ENCODE assay signal across 8 cellular contexts in the genomic region with DNA sequence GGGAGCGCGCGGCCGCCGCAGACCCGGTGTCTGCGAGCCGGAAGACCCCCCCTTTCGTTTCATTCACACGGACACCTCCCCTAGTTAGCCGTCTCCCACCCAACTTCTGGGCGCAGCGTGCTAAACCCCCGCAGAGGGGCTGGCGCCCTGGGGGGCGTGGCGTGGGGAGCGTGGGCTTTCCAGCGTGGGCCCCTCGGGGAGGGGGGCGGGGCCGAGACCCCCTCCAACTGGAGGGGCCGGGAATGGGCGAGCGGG. TPM values are rescaled to one million over a fixed set of nuclear protein-coding genes. Genes with fewer than 3 reads are reported as not detected.
DNase-seq lines count a peak whose midpoint lies in the region; ATAC-seq, FAIRE-seq and TF ChIP-seq lines count a peak whose summit lies in the region.

No MANE protein-coding gene starts in this region.

- H3K4me3 Mint-ChIP-seq in activated naive CD4-positive, alpha-beta T cell treated with anti-CD3 and anti-CD28 coated beads, Interleukin-2, amount 10 ng/mL, durations not matched to agents 7 days and 5 days, result peak overlapping the region; percentile 59

- no peaks in the 10 kb centered on the region for H3K9me3 Mint-ChIP-seq in activated naive CD4-positive, alpha-beta T cell treated with anti-CD3 and anti-CD28 coated beads, Interleukin-2, amount 10 ng/mL, durations not matched to agents 7 days and 5 days

- peak overlapping the region; percentile 81 for H2AFZ ChIP-seq in K562 (ENCODE audit: low read depth, low read length)

- in situ Hi-C loops in K562 (cut with MboI), result no loop called here
- in situ Hi-C loops in transverse colon (cut with MboI; ENCODE audit: low pct_ligation_motif_present in 1 of 4, low pct_unique_long_range_greater_than_20kb in 1 of 4, low sequenced_read_pairs in 3 of 4), result no loop called here

- 0% methylated on average over 13 of the region's 25 CpGs for WGBS in K562 (ENCODE audit: insufficient coverage, low coverage, missing lambda C conversion rate)
- 0 to 3% methylated on average over 1 to 18 of the region's 25 CpGs for WGBS in transverse colon (ENCODE audit: low coverage in 1 of 2), 2 donors

- H3K4me3 ChIP-seq in K562 (peak overlapping the region; percentile 50), lower lobe of right lung (peak overlapping the region; percentile 64), transverse colon (peak overlapping the region; percentile 64 to 83 (median 76))

- intact Hi-C loops in K562 (cut with micrococcal nuclease), result loop anchor here (2.0 kb wide), 1 partner anchor 148 kb away; no protein-coding TSS in a partner anchor
- intact Hi-C loops in lower lobe of right lung (cut with DNase I), result no loop called here
- intact Hi-C loops in transverse colon (cut with DNase I; ENCODE audit: low total_unique reads), result no loop called here

- no peaks in the 10 kb centered on the region for H3K79me2 ChIP-seq in K562 (ENCODE audit: control insufficient read depth, insufficient read depth, low read length)

- no peak for ATAC-seq in K562
- ATAC-seq in lower lobe of right lung, result no peak
- no peak for ATAC-seq in GM21381 (IDR thresholded peaks at IDR 0.05; ENCODE audit: unreplicated experiment)
- no peak for ATAC-seq in HG03039 (IDR thresholded peaks at IDR 0.05; ENCODE audit: unreplicated experiment)

- DNase-seq in activated naive CD4-positive, alpha-beta T cell treated with anti-CD3 and anti-CD28 coated beads, Interleukin-2, amount 10 ng/mL, durations not matched to agents 7 days and 5 days, result no peak
- no peak for DNase-seq in activated naive CD4-positive, alpha-beta T cell (lab: John Stamatoyannopoulos, UW)
- DNase-seq in K562 (ENCODE audit: extremely low read depth in 1 of 4, low spot score in 3 of 4) (no peak), lower lobe of right lung (no peak), transverse colon (no peak), 8988T (no peak)

- peaks cover 27% of the 10 kb centered on the region for H3K4me1 Mint-ChIP-seq in activated naive CD4-positive, alpha-beta T cell treated with anti-CD3 and anti-CD28 coated beads, Interleukin-2, amount 10 ng/mL, durations not matched to agents 7 days and 5 days

- H3K9me3 ChIP-seq in K562 (replicated peaks; ENCODE audit: control insufficient read depth, insufficient read depth, low read depth, low read length), result no peaks in the 10 kb centered on the region
- no peaks in the 10 kb centered on the region for H3K9me3 ChIP-seq in lower lobe of right lung
- H3K9me3 ChIP-seq in transverse colon, result no peaks in the 10 kb centered on the region

- no peaks in the 10 kb centered on the region for H3K36me3 Mint-ChIP-seq in activated naive CD4-positive, alpha-beta T cell treated with anti-CD3 and anti-CD28 coated beads, Interleukin-2, amount 10 ng/mL, durations not matched to agents 7 days and 5 days

- no peak for FAIRE-seq in K562 (lab: Jason Lieb, UNC)

- TF ChIP-seq EP300 in K562 (IDR thresholded peaks at IDR 0.05; ENCODE audit: low read length), result no peak
- TF ChIP-seq EP300 in transverse colon (IDR thresholded peaks at IDR 0.05; ENCODE audit: low read depth), result no peak

- peaks cover 17 to 57% of the 10 kb centered on the region in 2 experiments for H3K27me3 ChIP-seq in K562 (ENCODE audit: control insufficient read depth in 2 of 2, insufficient read depth in 2 of 2, low read length in 2 of 2)
- peaks cover 40% of the 10 kb centered on the region for H3K27me3 ChIP-seq in lower lobe of right lung (ENCODE audit: low read depth)
- peaks cover 45% of the 10 kb centered on the region for H3K27me3 ChIP-seq in transverse colon

- H3K9me1 ChIP-seq in K562 (ENCODE audit: control insufficient read depth, insufficient read depth, low read length), result no peaks in the 10 kb centered on the region

- TF ChIP-seq RAD21 in K562 (CRISPR knock-in tag; conservative IDR thresholded peaks at IDR 0.05 in 1 of 2, IDR thresholded peaks at IDR 0.05 in 1 of 2), result no peak

- H4K20me1 ChIP-seq in K562 (replicated peaks; ENCODE audit: control insufficient read depth, insufficient read depth, low read length), result 0 out of 2 replicates have a peak, but pooled peaks cover 11% of the 10 kb centered on the region

- POLR2A ChIA-PET in K562 (lab: Yijun Ruan, JAX), result no interaction called here

- peaks cover 82% of the 10 kb centered on the region for H3K27me3 Mint-ChIP-seq in activated naive CD4-positive, alpha-beta T cell treated with anti-CD3 and anti-CD28 coated beads, Interleukin-2, amount 10 ng/mL, durations not matched to agents 7 days and 5 days

- no TSS peak for BruUV-seq in K562 (replicated peaks; lab: Mats Ljungman, UMichigan)

- peak overlapping the region; percentile 1 to 86; a peak in 3 of 4 replicates for H3K9ac ChIP-seq in K562 (ENCODE audit: insufficient read depth in 1 of 2, low read depth in 2 of 2, low read length in 2 of 2)

- peak overlapping the region; percentile 71 for H3K4me2 ChIP-seq in K562 (ENCODE audit: insufficient read depth, low read length)

- CTCF ChIA-PET in activated naive CD4-positive, alpha-beta T cell treated with anti-CD3 and anti-CD28 coated beads, Interleukin-2, amount 10 ng/mL, durations not matched to agents 7 days and 5 days (lab: Charles Lee), result no interaction called here
- CTCF ChIA-PET in K562 (lab: Yijun Ruan, JAX; ENCODE audit: low intra/inter-chr PET ratio), result no interaction called here

- TF ChIP-seq CTCF in K562 (IDR thresholded peaks at IDR 0.05 in 2 of 3, conservative IDR thresholded peaks at IDR 0.05 in 1 of 3; ENCODE audit: insufficient read depth in 2 of 3, low read depth in 1 of 3, low read length in 3 of 3) (no peak), lower lobe of right lung (IDR thresholded peaks at IDR 0.05) (no peak), transverse colon (IDR thresholded peaks at IDR 0.05) (no peak)

- H3K4me1 ChIP-seq in K562 (replicated peaks in 1 of 2; ENCODE audit: control insufficient read depth in 2 of 2, insufficient read depth in 2 of 2, low read length in 2 of 2) (peaks cover 0 to 26% of the 10 kb centered on the region in 2 experiments; a peak in 3 of 5 replicates), lower lobe of right lung (peaks cover 20% of the 10 kb centered on the region), transverse colon (peaks cover 0 to 39% (median 17%) of the 10 kb centered on the region in 4 donors)

- TF ChIP-seq POLR2A in K562 (conservative IDR thresholded peaks at IDR 0.05) (no peak), transverse colon (IDR thresholded peaks at IDR 0.05) (no peak)

- H3K36me3 ChIP-seq in K562 (ENCODE audit: control insufficient read depth, insufficient read depth, low read length) (no peaks in the 10 kb centered on the region), lower lobe of right lung (no peaks in the 10 kb centered on the region), transverse colon (no peaks in the 10 kb centered on the region)

- H3K27ac ChIP-seq in K562 (ENCODE audit: extremely low read depth, low read depth, low read length), result no peak overlapping the region
- H3K27ac ChIP-seq in lower lobe of right lung, result peak overlapping the region; percentile 77
- peak overlapping the region; percentile 88 to 93 (median 90) for H3K27ac ChIP-seq in transverse colon

- H3K27ac Mint-ChIP-seq in activated naive CD4-positive, alpha-beta T cell treated with anti-CD3 and anti-CD28 coated beads, Interleukin-2, amount 10 ng/mL, durations not matched to agents 7 days and 5 days, result no peak overlapping the region

TF ChIP-seq in K562, 482 proteins besides CTCF, POLR2A, EP300 and RAD21:
- TF ChIP-seq KDM5B (IDR thresholded peaks at IDR 0.05; ENCODE audit: insufficient replicate concordance, low read depth, low read length) (no peak), HES1 (IDR thresholded peaks at IDR 0.05; ENCODE audit: low read depth) (no peak), ZEB2 (IDR thresholded peaks at IDR 0.05) (no peak), RBFOX2 (IDR thresholded peaks at IDR 0.05; ENCODE audit: low read depth, low read length) (0 out of 2 replicates have a peak, but pooled peaks have one; percentile 9), STAT5B (CRISPR knock-in tag; IDR thresholded peaks at IDR 0.05) (no peak), ZNF76 (CRISPR knock-in tag; IDR thresholded peaks at IDR 0.05; ENCODE audit: borderline replicate concordance) (no peak), LARP7 (IDR thresholded peaks at IDR 0.05) (no peak), PPARD (CRISPR knock-in tag; IDR thresholded peaks at IDR 0.05) (no peak)

RNA-seq across cellular contexts. Expression of gene FHDC1, which starts 1.1 kb away (rescaled TPM):
- total RNA-seq in K562 (2011; cell fraction: chromatin; rRNA removed; ENCODE audit: low replicate concordance), result 0.83 and 1.1 TPM in 2 replicates
- total RNA-seq in K562 (2011; cell fraction: nucleolus; rRNA removed), result 0.53 and 0.83 TPM in 2 replicates
- 0.51 and 0.69 TPM in 2 replicates for total RNA-seq in K562 (2011; cell fraction: nucleoplasm; rRNA removed)
- total RNA-seq in K562 (2014; rRNA removed) (0.04 and 0.05 TPM in 2 replicates), K562 (2014; rRNA removed; fragmentation: Illumina TruSeq; extraction: Trizol) (0.07 and 0.10 TPM in 2 replicates), K562 (2015; rRNA removed; fragmentation: Illumina TruSeq; extraction: Trizol) (0.04 TPM in 2 replicates), K562 (2021) (0.16 and 0.18 TPM in 2 replicates), lower lobe of right lung (21.9 TPM), transverse colon (10 to 100 TPM in 3 of 4 donors, 1 to 10 TPM in 1; 4.6 to 40.4 (median 15.5) TPM)
- polyA plus RNA-seq in K562 (2011; rRNA removed) (0.43 and 0.66 TPM in 2 replicates), K562 (2014; fragmentation: Illumina TruSeq; extraction: Trizol) (0.07 and 0.10 TPM in 2 replicates), K562 (2014; fragmentation: Nextera tagmentation; extraction: Ambion mirVana) (under 1 TPM; 0.01 to 0.08 TPM), K562 (2014; rRNA removed) (0.03 and 0.16 TPM in 2 replicates)
- polyA plus RNA-seq in K562 (2011; cell fraction: cytosol; rRNA removed), result 0.33 and 0.59 TPM in 2 replicates
- polyA plus RNA-seq in K562 (2011; cell fraction: nucleus; rRNA removed), result 1.6 and 1.9 TPM in 2 replicates
- 0.12 and 0.24 TPM in 2 replicates for polyA plus RNA-seq in K562 (2012)
- 0.49 and 0.90 TPM in 2 replicates for polyA minus RNA-seq in K562 (2011; rRNA and poly(A)+ RNA removed)
- polyA minus RNA-seq in K562 (2011; cell fraction: cytosol; rRNA and poly(A)+ RNA removed), result 0.76 and 1.6 TPM in 2 replicates
- polyA minus RNA-seq in K562 (2011; cell fraction: nucleus; rRNA and poly(A)+ RNA removed), result 0.67 and 1.1 TPM in 2 replicates
